ENCODE assay signal across 1 cellular context in the genomic region with DNA sequence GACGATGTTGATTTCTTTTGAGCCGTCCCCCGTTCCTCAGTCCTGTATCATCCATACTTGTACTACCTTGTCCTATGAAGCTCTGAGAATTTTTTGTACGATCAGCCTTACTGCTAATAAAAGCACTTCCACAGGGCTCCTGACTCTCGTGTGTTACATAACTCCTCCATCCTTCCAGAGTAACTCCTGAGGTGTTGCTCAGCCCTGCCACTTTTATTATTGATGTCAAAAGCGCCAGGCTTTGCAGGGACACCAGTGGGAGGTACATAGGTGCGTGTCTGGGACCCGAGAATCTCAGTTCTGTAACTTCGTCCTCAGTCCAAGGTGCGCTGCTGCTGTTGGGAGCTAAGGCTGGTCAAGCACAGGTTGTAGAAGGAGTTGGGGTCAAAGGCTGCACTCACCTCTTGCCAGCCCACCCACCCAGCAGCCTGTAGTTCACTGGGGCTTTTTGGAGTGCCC.
TF ChIP-seq lines count a peak whose summit lies in the region.

No MANE protein-coding gene starts in this region.

TF ChIP-seq in H1, 55 proteins besides CTCF, POLR2A, EP300 and RAD21:
- TF ChIP-seq TAF7 (optimal IDR thresholded peaks at IDR 0.05; ENCODE audit: borderline replicate concordance, low read depth, low read length), result no peak
- no peak for TF ChIP-seq CBX5 (IDR thresholded peaks at IDR 0.05; ENCODE audit: low read depth, low read length)
- TF ChIP-seq SRF (IDR thresholded peaks at IDR 0.05; ENCODE audit: low read depth, low read length), result no peak
- no peak; the same call in 1 of the 2 replicates for TF ChIP-seq POLR2AphosphoS5 (IDR thresholded peaks at IDR 0.05; ENCODE audit: low read depth, low read length)
- no peak for TF ChIP-seq CHD2 (IDR thresholded peaks at IDR 0.05; ENCODE audit: low read length)
- no peak for TF ChIP-seq YY1 (IDR thresholded peaks at IDR 0.05; ENCODE audit: low read depth, low read length)
- TF ChIP-seq ZNF274 (IDR thresholded peaks at IDR 0.05; ENCODE audit: borderline replicate concordance, extremely low read depth, low read length), result no peak
- no peak for TF ChIP-seq RNF2 (IDR thresholded peaks at IDR 0.05; ENCODE audit: borderline replicate concordance, low read depth, low read length, missing control alignments, poor library complexity, severe bottlenecking)
